ENCODE assay signal across 26 cellular contexts in genomic region chr2:101375653-101376052, GRCh38. TPM values are rescaled to one million over a fixed set of nuclear protein-coding genes. Genes with fewer than 3 reads are reported as not detected.
"Had no signal": no experiment of that assay in that cellular context is flagged by ENCODE, and none has a peak within 500 bp of the region (broad histone marks: within the 10 kb centered on the region; RNA-seq: fewer than 3 reads in every experiment).

No MANE protein-coding gene starts in this region.

- DNase-seq: esophagus squamous epithelium; foreskin fibroblast; glutamatergic neuron; kidney; left colon; mammary epithelial cell; naive thymus-derived CD4-positive, alpha-beta T cell; nephron progenitor cell; sigmoid colon; stimulated activated CD4-positive, alpha-beta T cell treated with anti-CD3 and anti-CD28 coated beads, Interleukin-2, amount 100 ng/mL, for 24 hours; stimulated activated CD4-positive, alpha-beta T cell treated with anti-CD3 and anti-CD28 coated beads, Interleukin-4, amount 100 ng/mL, for 4 hours; stimulated activated naive CD4-positive, alpha-beta T cell; stomach; substantia nigra; transverse colon had no signal

- ATAC-seq: gastroesophageal sphincter; left colon; naive thymus-derived CD4-positive, alpha-beta T cell had no signal

- H3K4me3 Mint-ChIP-seq: dendritic cell treated with granulocyte-macrophage colony-stimulating factor and Interleukin-4, amounts not matched to agents 40 ng/mL and 50 ng/mL, for 4 days; nephron progenitor cell had no signal

- H3K4me1 ChIP-seq: gastroesophageal sphincter, parathyroid adenoma, prostate gland, sigmoid colon, stomach, transverse colon had no signal

- H3K9me3 Mint-ChIP-seq: dendritic cell treated with granulocyte-macrophage colony-stimulating factor and Interleukin-4, amounts not matched to agents 40 ng/mL and 50 ng/mL, for 4 days had no signal

- H3K4me3 ChIP-seq: esophagus squamous epithelium, gastroesophageal sphincter, hepatocyte, prostate gland, sigmoid colon, skin epidermis, stomach, thoracic aorta, transverse colon had no signal

- H3K4me2 ChIP-seq: hepatocyte had no signal

- H3K9ac ChIP-seq: parathyroid adenoma had no signal

- H3K36me3 ChIP-seq: esophagus squamous epithelium, gastroesophageal sphincter, prostate gland, sigmoid colon, stomach, thoracic aorta, transverse colon had no signal

- H3K27ac ChIP-seq: esophagus squamous epithelium, gastroesophageal sphincter, hepatocyte, parathyroid adenoma, prostate gland, sigmoid colon, skin epidermis, stomach, thoracic aorta, transverse colon had no signal

- H3K9me3 ChIP-seq: esophagus squamous epithelium, gastroesophageal sphincter, prostate gland, sigmoid colon, stomach, thoracic aorta, transverse colon had no signal

- H3K27me3 ChIP-seq: esophagus squamous epithelium, gastroesophageal sphincter, hepatocyte, sigmoid colon, stomach, transverse colon had no signal

- H3K27ac Mint-ChIP-seq: nephron progenitor cell had no signal

RNA-seq across cellular contexts. Expression of gene CREG2, which starts 11.7 kb away (rescaled TPM):
- total RNA-seq: epithelial cell of proximal tubule, lower leg skin, mesenteric fat pad, mononuclear cell, prostate gland, thoracic aorta had no signal
- polyA plus RNA-seq: naive thymus-derived CD4-positive, alpha-beta T cell had no signal
